Comparison of ENCODE assay signal across 34 cellular contexts in genomic region chr5:41240390-41240789, GRCh38. TPM values are rescaled to one million over a fixed set of nuclear protein-coding genes. Genes with fewer than 3 reads are reported as not detected.
"Had no signal": no experiment of that assay in that cellular context is flagged by ENCODE, and none has a peak within 500 bp of the region (broad histone marks: within the 10 kb centered on the region; RNA-seq: fewer than 3 reads in every experiment).

No MANE protein-coding gene starts in this region.

- H3K9me3 ChIP-seq: colonic mucosa, gastrocnemius medialis, pancreas, testis had no signal

- ATAC-seq: esophagus mucosa; gastrocnemius medialis; heart left ventricle; left lung; naive thymus-derived CD8-positive, alpha-beta T cell; pancreas; sciatic nerve had no signal

- H3K27ac ChIP-seq: colonic mucosa, epithelial cell of prostate, gastrocnemius medialis, heart left ventricle, hepatocyte, left lung, neural progenitor cell, pancreas, stomach, testis, tibial artery had no signal

- H3K27me3 ChIP-seq: colonic mucosa, gastrocnemius medialis, heart left ventricle, hepatocyte, left lung, neural progenitor cell, pancreas, stomach, testis, tibial artery had no signal

- FAIRE-seq: kidney, pancreas, urothelium cell line had no signal

- H3K4me3 Mint-ChIP-seq: dendritic cell treated with granulocyte-macrophage colony-stimulating factor and Interleukin-4, amounts not matched to agents 40 ng/mL and 50 ng/mL, for 4 days; endodermal cell; naive thymus-derived CD8-positive, alpha-beta T cell; neural progenitor cell; stimulated activated effector memory CD8-positive, alpha-beta T cell treated with anti-CD3 and anti-CD28 coated beads, Interleukin-12 subunit alpha, Interleukin-12 subunit beta, amount 100 ng/mL, for 72 hours; type B pancreatic cell had no signal

- H2AFZ ChIP-seq: hepatocyte, neural progenitor cell had no signal

- H3K79me2 ChIP-seq: hepatocyte had no signal

- DNase-seq: central memory CD4-positive, alpha-beta T cell; effector CD8-positive, alpha-beta T cell; endodermal cell; foreskin fibroblast; gastrocnemius medialis; mammary epithelial cell; mesendoderm; midbrain; naive thymus-derived CD8-positive, alpha-beta T cell; nucleus accumbens; retina; stimulated activated CD4-positive, alpha-beta T cell treated with anti-CD3 and anti-CD28 coated beads, Interleukin-2, amount 100 ng/mL, for 24 hours; stimulated activated CD4-positive, alpha-beta T cell treated with anti-CD3 and anti-CD28 coated beads, Interleukin-4, amount 100 ng/mL, for 24 hours; stimulated activated naive CD4-positive, alpha-beta T cell treated with Interleukin-2 at 50 U/mL for 16 hours; stomach; testis; tibial artery had no signal

- H3K27ac Mint-ChIP-seq: dendritic cell treated with granulocyte-macrophage colony-stimulating factor and Interleukin-4, amounts not matched to agents 40 ng/mL and 50 ng/mL, for 4 days; endodermal cell; naive thymus-derived CD8-positive, alpha-beta T cell; neural progenitor cell; stimulated activated effector memory CD8-positive, alpha-beta T cell treated with anti-CD3 and anti-CD28 coated beads, Interleukin-12 subunit alpha, Interleukin-12 subunit beta, amount 100 ng/mL, for 72 hours; type B pancreatic cell had no signal

- H3K36me3 ChIP-seq: colonic mucosa, gastrocnemius medialis, heart left ventricle, left lung, neural progenitor cell, pancreas, stomach, tibial artery had no signal

- H3K4me1 Mint-ChIP-seq: endodermal cell; naive thymus-derived CD8-positive, alpha-beta T cell; neural progenitor cell; stimulated activated effector memory CD8-positive, alpha-beta T cell treated with anti-CD3 and anti-CD28 coated beads, Interleukin-12 subunit alpha, Interleukin-12 subunit beta, amount 100 ng/mL, for 72 hours had no signal

- H3K9me3 Mint-ChIP-seq: endodermal cell, neural progenitor cell had no signal

- H3K4me1 ChIP-seq: colonic mucosa, gastrocnemius medialis, heart left ventricle, left lung, neural progenitor cell, pancreas, stomach, testis, tibial artery had no signal

- H3K27me3 Mint-ChIP-seq: dendritic cell treated with granulocyte-macrophage colony-stimulating factor and Interleukin-4, amounts not matched to agents 40 ng/mL and 50 ng/mL, for 4 days; naive thymus-derived CD8-positive, alpha-beta T cell; type B pancreatic cell had no signal

- H3K36me3 Mint-ChIP-seq: naive thymus-derived CD8-positive, alpha-beta T cell; neural progenitor cell; stimulated activated effector memory CD8-positive, alpha-beta T cell treated with anti-CD3 and anti-CD28 coated beads, Interleukin-12 subunit alpha, Interleukin-12 subunit beta, amount 100 ng/mL, for 72 hours; type B pancreatic cell had no signal

- H3K4me3 ChIP-seq: colonic mucosa, gastrocnemius medialis, heart left ventricle, hepatocyte, left lung, neural progenitor cell, pancreas, smooth muscle cell, stomach, testis, tibial artery had no signal

- H3K4me2 ChIP-seq: hepatocyte, neural progenitor cell, smooth muscle cell had no signal

RNA-seq across cellular contexts. Expression of gene C6, which starts 27.1 kb away (rescaled TPM):
- total RNA-seq: esophagus mucosa; mammary epithelial cell; myocyte; naive thymus-derived CD8-positive, alpha-beta T cell; pulmonary artery endothelial cell; smooth muscle cell had no signal
